Comparison of ENCODE assay signal across 27 cellular contexts in the genomic region with DNA sequence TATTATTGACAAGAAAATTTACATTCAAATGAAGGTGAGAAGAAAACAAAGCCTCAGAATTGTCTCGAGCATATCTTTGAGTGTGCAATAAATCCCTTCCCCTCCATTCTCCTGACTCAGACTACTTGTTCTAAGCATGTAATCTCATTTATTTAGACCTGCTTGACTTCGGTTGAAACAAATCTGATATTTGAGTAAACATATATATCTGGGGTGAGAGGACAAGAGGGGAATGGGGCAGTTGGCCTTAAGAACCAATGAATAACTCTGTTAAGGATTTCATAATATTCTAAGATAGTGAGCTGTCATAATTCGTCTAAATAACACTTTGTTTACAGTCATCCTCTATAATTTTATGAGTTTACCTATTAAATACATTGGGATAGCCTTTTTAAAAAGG.
"Had no signal": no experiment of that assay in that cellular context is flagged by ENCODE, and none has a peak within 500 bp of the region (broad histone marks: within the 10 kb centered on the region; RNA-seq: fewer than 3 reads in every experiment).

No MANE protein-coding gene starts in this region.

- H3K4me3 ChIP-seq: body of pancreas, dorsolateral prefrontal cortex, esophagus muscularis mucosa, gastroesophageal sphincter, pancreas, right lobe of liver, stomach, suprapubic skin, tibial nerve had no signal

- DNase-seq: activated CD4-positive, alpha-beta T cell treated with anti-CD3 and anti-CD28 coated beads, Interleukin-2, amount 10 ng/mL, durations not matched to agents 24 days and 14 days; activated CD8-positive, alpha-beta memory T cell treated with anti-CD3 and anti-CD28 coated beads, Interleukin-2, amount 10 ng/mL, durations not matched to agents 7 days and 5 days; activated CD8-positive, alpha-beta T cell treated with anti-CD3 and anti-CD28 coated beads for 36 hours; activated effector memory CD4-positive, alpha-beta T cell treated with anti-CD3 and anti-CD28 coated beads, Interleukin-2, amount 50 U/mL, for 16 hours; activated naive CD4-positive, alpha-beta T cell treated with anti-CD3 and anti-CD28 coated beads, Interleukin-2, amount 50 U/mL, for 16 hours; activated naive CD8-positive, alpha-beta T cell treated with anti-CD3 and anti-CD28 coated beads, Interleukin-2, amount 50 U/mL, for 24 hours; activated T-cell treated with anti-CD3 and anti-CD28 coated beads for 4 hours; body of pancreas; dorsolateral prefrontal cortex; effector memory CD8-positive, alpha-beta T cell; kidney; midbrain; pancreas; right lobe of liver; small intestine; stimulated activated CD4-positive, alpha-beta T cell treated with anti-CD3 and anti-CD28 coated beads, Interleukin-15, amount 100 ng/mL, for 24 hours; stomach; T-cell had no signal

- H3K36me3 ChIP-seq: pancreas had no signal

- H3K27me3 ChIP-seq: body of pancreas, dorsolateral prefrontal cortex, esophagus muscularis mucosa, gastroesophageal sphincter, neutrophil, pancreas, right lobe of liver, stomach, suprapubic skin, tibial nerve had no signal

- H3K4me1 ChIP-seq: body of pancreas, pancreas, right lobe of liver had no signal

- H3K27ac ChIP-seq: body of pancreas, neutrophil, pancreas, right lobe of liver, stomach, suprapubic skin, VCaP had no signal

- H3K9me3 ChIP-seq: body of pancreas, esophagus muscularis mucosa, gastroesophageal sphincter, neutrophil, pancreas, right lobe of liver, stomach, suprapubic skin, tibial nerve had no signal

- ATAC-seq: activated CD4-positive, CD25-positive, alpha-beta regulatory T cell treated with anti-CD3 and anti-CD28 coated beads, Interleukin-2, amount 50 U/mL, for 24 hours; activated CD8-positive, alpha-beta memory T cell treated with anti-CD3 and anti-CD28 coated beads, Interleukin-2, amount 10 ng/mL, durations not matched to agents 7 days and 5 days; activated CD8-positive, alpha-beta T cell treated with anti-CD3 and anti-CD28 coated beads for 36 hours; activated naive CD8-positive, alpha-beta T cell treated with anti-CD3 and anti-CD28 coated beads, Interleukin-2, amount 50 U/mL, for 24 hours; body of pancreas; effector memory CD8-positive, alpha-beta T cell; gastroesophageal sphincter; natural killer cell treated with Interleukin-12 subunit alpha and Interleukin-12 subunit beta and Interleukin-15 and Interleukin-18, amount 100 ng/mL, for 72 hours; right lobe of liver; stimulated activated memory B cell treated with anti-CD40 and anti-IgM and Interleukin-4, amounts not matched to agents 10 μg/mL and 1 μg/mL and 100 μg/mL, for 72 hours; T-cell had no signal
